In genomic region chr9:116721944-116722343, GRCh38 we compare ENCODE assay signal across 22 cellular contexts.
"Had no signal": no experiment of that assay in that cellular context is flagged by ENCODE, and none has a peak within 500 bp of the region (broad histone marks: within the 10 kb centered on the region; RNA-seq: fewer than 3 reads in every experiment).

No MANE protein-coding gene starts in this region.

- DNase-seq: colonic mucosa; cortex of kidney; dermis blood vessel endothelial cell; dorsolateral prefrontal cortex; effector CD4-positive, alpha-beta T cell; effector CD8-positive, alpha-beta T cell; effector memory CD4-positive, alpha-beta T cell; effector memory CD8-positive, alpha-beta T cell; erythroblast; esophagus squamous epithelium; foreskin fibroblast; foreskin keratinocyte; foreskin melanocyte; gastrocnemius medialis; glutamatergic neuron; head of caudate nucleus; heart left ventricle; heart right ventricle had no signal

- H3K4me1 ChIP-seq: colonic mucosa, foreskin keratinocyte had no signal

- H3K4me3 ChIP-seq: colonic mucosa, coronary artery, dorsolateral prefrontal cortex, esophagus muscularis mucosa, esophagus squamous epithelium, gastrocnemius medialis, gastroesophageal sphincter, heart left ventricle, heart right ventricle had no signal

- H3K36me3 ChIP-seq: colonic mucosa, esophagus muscularis mucosa, esophagus squamous epithelium, gastrocnemius medialis, gastroesophageal sphincter, heart left ventricle, heart right ventricle had no signal

- H3K27ac ChIP-seq: colonic mucosa, coronary artery, epithelial cell of prostate, esophagus muscularis mucosa, esophagus squamous epithelium, foreskin keratinocyte, gastrocnemius medialis, gastroesophageal sphincter, heart left ventricle, heart right ventricle had no signal

- H3K9me3 ChIP-seq: colonic mucosa, esophagus muscularis mucosa, esophagus squamous epithelium, gastrocnemius medialis, gastroesophageal sphincter, heart left ventricle, heart right ventricle had no signal

- H3K27me3 ChIP-seq: colonic mucosa, dorsolateral prefrontal cortex, esophagus muscularis mucosa, esophagus squamous epithelium, gastrocnemius medialis, gastroesophageal sphincter, heart left ventricle had no signal
